Comparison of ENCODE assay signal across 8 cellular contexts in the genomic region with DNA sequence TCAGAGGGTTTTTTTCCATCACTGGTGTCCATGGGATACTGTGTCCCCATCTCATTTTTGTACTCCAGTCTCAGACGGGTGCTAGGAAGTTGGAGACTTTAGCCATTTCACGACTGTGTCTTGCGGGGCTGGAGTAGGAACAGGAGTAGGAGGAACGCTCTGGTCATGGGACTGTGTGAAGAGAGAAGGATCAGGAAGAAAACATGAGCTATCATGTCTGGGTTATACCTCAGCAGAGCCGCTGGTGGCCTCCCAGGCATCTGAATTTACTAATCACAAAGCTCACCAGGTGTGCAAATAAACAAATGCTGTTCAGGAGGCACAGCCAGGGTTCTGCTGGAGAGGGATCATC.
DNase-seq lines count a peak whose midpoint lies in the region; ATAC-seq and TF ChIP-seq lines count a peak whose summit lies in the region.

No MANE protein-coding gene starts in this region.

- POLR2A ChIA-PET in naive thymus-derived CD8-positive, alpha-beta T cell (lab: Charles Lee), result interaction anchor here (1.0 to 1.8 kb wide), 7 partner anchors 8 to 41 kb away, joined by 3 to 7 read pairs (median 4); no protein-coding TSS in a partner anchor

- no peaks in the 10 kb centered on the region for H3K27me3 Mint-ChIP-seq in naive thymus-derived CD8-positive, alpha-beta T cell

- H3K9me3 ChIP-seq in MM.1S (replicated peaks; ENCODE audit: insufficient read depth, low read length) (no peaks in the 10 kb centered on the region), muscle layer of duodenum (ENCODE audit: control insufficient read depth in 1 of 2, low read length in 2 of 2) (no peaks in the 10 kb centered on the region)

- peak overlapping the region; percentile 39; the same call in 1 of the 2 replicates for H3K9ac ChIP-seq in MM.1S (ENCODE audit: low read length)

- H3K36me3 Mint-ChIP-seq in naive thymus-derived CD8-positive, alpha-beta T cell, result no peaks in the 10 kb centered on the region

- no peaks in the 10 kb centered on the region for H3K36me3 ChIP-seq in ACC112 (ENCODE audit: insufficient read depth, low read length)
- H3K36me3 ChIP-seq in MM.1S (replicated peaks; ENCODE audit: insufficient read depth, low read length), result no peaks in the 10 kb centered on the region
- no peaks in the 10 kb centered on the region for H3K36me3 ChIP-seq in brain microvascular endothelial cell (replicated peaks)
- H3K36me3 ChIP-seq in muscle layer of duodenum (ENCODE audit: control insufficient read depth in 1 of 2, insufficient read depth in 2 of 2, low read length in 2 of 2), result no peaks in the 10 kb centered on the region

- H3K27ac Mint-ChIP-seq in naive thymus-derived CD8-positive, alpha-beta T cell, result no peak overlapping the region

- H3K4me1 ChIP-seq in ACC112 (ENCODE audit: control insufficient read depth, insufficient read depth, low read length, unreplicated experiment) (peaks cover 63% of the 10 kb centered on the region), MM.1S (ENCODE audit: low read length) (peaks cover 54% of the 10 kb centered on the region), muscle layer of duodenum (ENCODE audit: control insufficient read depth in 1 of 2, insufficient read depth in 2 of 2, low read length in 2 of 2) (peaks cover 18 to 43% of the 10 kb centered on the region in 2 donors)

- ATAC-seq in HG03108 (IDR thresholded peaks at IDR 0.05; ENCODE audit: unreplicated experiment), result no peak
- no peak for ATAC-seq in naive thymus-derived CD8-positive, alpha-beta T cell

- H3F3A ChIP-seq in MM.1S (ENCODE audit: insufficient read depth, low read length), result peaks cover 37% of the 10 kb centered on the region

- no peak overlapping the region for H2AFZ ChIP-seq in ACC112 (ENCODE audit: low read length, unreplicated experiment)
- H2AFZ ChIP-seq in MM.1S (ENCODE audit: low read length), result peak overlapping the region; percentile 30; the same call in 1 of the 2 replicates

- H4K20me1 ChIP-seq in MM.1S (ENCODE audit: insufficient read depth, low read length), result no peaks in the 10 kb centered on the region

- H3K9me3 Mint-ChIP-seq in naive thymus-derived CD8-positive, alpha-beta T cell, result no peaks in the 10 kb centered on the region

- no peaks in the 10 kb centered on the region for H3K9me2 ChIP-seq in MM.1S (replicated peaks; ENCODE audit: insufficient read depth, low read length)

- peak overlapping the region in 3 of 10 donors; percentile 1 to 77 (median 24) for H3K4me3 Mint-ChIP-seq in naive thymus-derived CD8-positive, alpha-beta T cell

- H3K27ac ChIP-seq in ACC112 (ENCODE audit: low read depth, low read length), result peak overlapping the region; percentile 89
- peak overlapping the region; percentile 78 for H3K27ac ChIP-seq in MM.1S (ENCODE audit: low read length)
- H3K27ac ChIP-seq in brain microvascular endothelial cell, result peak overlapping the region; percentile 84
- peak overlapping the region; percentile 67 for H3K27ac ChIP-seq in muscle layer of duodenum (ENCODE audit: low read length)

- in situ Hi-C loops in brain microvascular endothelial cell (cut with HindIII; ENCODE audit: low pct_ligation_motif_present, low sequenced_read_pairs), result no loop called here

- H3K4me1 Mint-ChIP-seq in naive thymus-derived CD8-positive, alpha-beta T cell, result peaks cover 50 to 77% (median 70%) of the 10 kb centered on the region in 4 donors

- H3K4me3 ChIP-seq in ACC112 (ENCODE audit: low read depth, low read length) (0 out of 2 replicates have a peak overlapping the region, but pooled peaks have one; percentile 9), MM.1S (ENCODE audit: low read length) (no peak overlapping the region), brain microvascular endothelial cell (ENCODE audit: low read depth, low read length) (no peak overlapping the region), muscle layer of duodenum (ENCODE audit: low read depth in 1 of 2, low read length in 2 of 2) (no peak overlapping the region)

- TF ChIP-seq CTCF in MM.1S (IDR thresholded peaks at IDR 0.05; ENCODE audit: low read length), result no peak
- TF ChIP-seq CTCF in brain microvascular endothelial cell (IDR thresholded peaks at IDR 0.05; ENCODE audit: low read depth, low read length, missing control alignments), result no peak

- H3K79me2 ChIP-seq in ACC112 (ENCODE audit: control insufficient read depth, insufficient read depth, low read length, unreplicated experiment) (peaks cover 85% of the 10 kb centered on the region), MM.1S (ENCODE audit: low read length) (peaks cover 89% of the 10 kb centered on the region)

- DNase-seq in MM.1S, result no peak
- DNase-seq in brain microvascular endothelial cell, result no peak
- no peak for DNase-seq in activated CD4-positive, alpha-beta T cell treated with anti-CD3 and anti-CD28 coated beads for 48 hours
- no peak for DNase-seq in naive thymus-derived CD8-positive, alpha-beta T cell
- DNase-seq in GM19238 (ENCODE audit: insufficient read length, low spot score), result no peak

- H3K4me2 ChIP-seq in MM.1S (ENCODE audit: low read depth, low read length), result peak overlapping the region; percentile 71

- no peaks in the 10 kb centered on the region for H3K27me3 ChIP-seq in ACC112 (ENCODE audit: insufficient read depth, low read length)
- no peaks in the 10 kb centered on the region for H3K27me3 ChIP-seq in MM.1S (replicated peaks; ENCODE audit: insufficient read depth, low read length)
- no peaks in the 10 kb centered on the region for H3K27me3 ChIP-seq in brain microvascular endothelial cell (replicated peaks)
- no peaks in the 10 kb centered on the region for H3K27me3 ChIP-seq in muscle layer of duodenum (ENCODE audit: low read depth, low read length)
